In genomic region chr3:149589332-149589731, GRCh38 we compare ENCODE assay signal across 15 cellular contexts.
DNase-seq lines count a peak whose midpoint lies in the region; ATAC-seq and TF ChIP-seq lines count a peak whose summit lies in the region.
"Had no signal": no experiment of that assay in that cellular context is flagged by ENCODE, and none has a peak within 500 bp of the region (broad histone marks: within the 10 kb centered on the region; RNA-seq: fewer than 3 reads in every experiment).

No MANE protein-coding gene starts in this region.

- H3K27me3 ChIP-seq in PC-9 (ENCODE audit: insufficient read depth, low read depth), result no peaks in the 10 kb centered on the region
- no peaks in the 10 kb centered on the region for H3K27me3 ChIP-seq in osteoblast (ENCODE audit: insufficient read depth, low read length)

- H3F3A ChIP-seq in PC-9 (ENCODE audit: insufficient read depth, low read depth), result peaks cover 29% of the 10 kb centered on the region

- CTCF ChIA-PET in PC-9 (lab: Charles Lee), result no interaction called here
- CTCF ChIA-PET in activated CD4-positive, alpha-beta T cell treated with anti-CD3 and anti-CD28 coated beads, Interleukin-2, amount 10 ng/mL, durations not matched to agents 7 days and 5 days (lab: Charles Lee), result interaction anchor here (1.3 kb wide), 1 partner anchor 10 kb away, joined by 3 read pairs; no protein-coding TSS in a partner anchor

- no peaks in the 10 kb centered on the region for H3K9me3 Mint-ChIP-seq in activated CD4-positive, alpha-beta T cell treated with anti-CD3 and anti-CD28 coated beads, Interleukin-2, amount 10 ng/mL, durations not matched to agents 7 days and 5 days
- no peaks in the 10 kb centered on the region for H3K9me3 Mint-ChIP-seq in natural killer cell treated with Interleukin-12 subunit alpha and Interleukin-12 subunit beta and Interleukin-15 and Interleukin-18, amount 100 ng/mL, for 72 hours
- H3K9me3 Mint-ChIP-seq: activated T-helper 2 cell treated with anti-CD3 and anti-CD28 coated beads, Interferon-gamma antibody, Interleukin-2, Interleukin-4, amounts not matched to agents 10 μg/mL and 5 μg/mL and 100 μg/mL, durations not matched to agents 14 hours and 24 hours and 36 hours; dendritic cell treated with granulocyte-macrophage colony-stimulating factor and Interleukin-4, amounts not matched to agents 40 ng/mL and 50 ng/mL, for 4 days; naive thymus-derived CD8-positive, alpha-beta T cell had no signal

- DNase-seq in GM04504 (ENCODE audit: low read depth), result peak; percentile 47
- DNase-seq in PC-9, result no peak
- no peak for DNase-seq in epithelial cell of prostate (ENCODE audit: low read depth, low spot score)
- DNase-seq in osteoblast (ENCODE audit: insufficient read length, low spot score, missing footprints), result no peak
- no peak for DNase-seq in caudate nucleus (lab: John Stamatoyannopoulos, UW)
- DNase-seq in ecto neural progenitor cell (ENCODE audit: low spot score), result no peak
- no peak for DNase-seq in activated CD4-positive, alpha-beta T cell treated with anti-CD3 and anti-CD28 coated beads, Interleukin-2, amount 10 ng/mL, durations not matched to agents 7 days and 5 days
- DNase-seq in natural killer cell treated with Interleukin-12 subunit alpha and Interleukin-12 subunit beta and Interleukin-15 and Interleukin-18, amount 100 ng/mL, for 72 hours (ENCODE audit: low spot score), result no peak
- DNase-seq: activated CD4-positive, CD25-positive, alpha-beta regulatory T cell treated with anti-CD3 and anti-CD28 coated beads, Interleukin-2, amount 50 U/mL, for 72 hours; Caco-2; naive thymus-derived CD8-positive, alpha-beta T cell; stimulated activated CD4-positive, alpha-beta T cell treated with anti-CD3 and anti-CD28 coated beads, Interleukin-4, amount 100 ng/mL, for 24 hours; substantia nigra had no signal

- H3K4me3 ChIP-seq in PC-9, result no peak overlapping the region
- no peak overlapping the region for H3K4me3 ChIP-seq in osteoblast (ENCODE audit: insufficient read depth, low read length)

- no peaks in the 10 kb centered on the region for H4K20me1 ChIP-seq in PC-9 (ENCODE audit: insufficient read depth)
- peaks cover 35% of the 10 kb centered on the region for H4K20me1 ChIP-seq in osteoblast (ENCODE audit: insufficient read depth, low read length)

- no peak overlapping the region for H3K27ac Mint-ChIP-seq in activated CD4-positive, alpha-beta T cell treated with anti-CD3 and anti-CD28 coated beads, Interleukin-2, amount 10 ng/mL, durations not matched to agents 7 days and 5 days
- no peak overlapping the region for H3K27ac Mint-ChIP-seq in natural killer cell treated with Interleukin-12 subunit alpha and Interleukin-12 subunit beta and Interleukin-15 and Interleukin-18, amount 100 ng/mL, for 72 hours
- H3K27ac Mint-ChIP-seq: activated T-helper 2 cell treated with anti-CD3 and anti-CD28 coated beads, Interferon-gamma antibody, Interleukin-2, Interleukin-4, amounts not matched to agents 10 μg/mL and 5 μg/mL and 100 μg/mL, durations not matched to agents 14 hours and 24 hours and 36 hours; dendritic cell treated with granulocyte-macrophage colony-stimulating factor and Interleukin-4, amounts not matched to agents 40 ng/mL and 50 ng/mL, for 4 days; naive thymus-derived CD8-positive, alpha-beta T cell had no signal

- H3K27ac ChIP-seq in PC-9 (0 out of 2 replicates have a peak overlapping the region, but pooled peaks have one; percentile 7), epithelial cell of prostate (peak overlapping the region; percentile 36), osteoblast (ENCODE audit: low read depth, low read length) (peak overlapping the region; percentile 74), caudate nucleus (ENCODE audit: low read depth, low read length) (no peak overlapping the region)

- intact Hi-C loops in PC-9 (cut with micrococcal nuclease; ENCODE audit: unreplicated experiment), result no loop called here

- ATAC-seq in natural killer cell treated with Interleukin-12 subunit alpha and Interleukin-12 subunit beta and Interleukin-15 and Interleukin-18, amount 100 ng/mL, for 72 hours, result no peak
- ATAC-seq: naive thymus-derived CD8-positive, alpha-beta T cell had no signal

- H3K79me2 ChIP-seq in PC-9 (ENCODE audit: low read depth), result peaks cover 79% of the 10 kb centered on the region
- H3K79me2 ChIP-seq in osteoblast (ENCODE audit: insufficient read depth, low read length), result peaks cover 96% of the 10 kb centered on the region

- H3K9me3 ChIP-seq in PC-9 (ENCODE audit: insufficient read depth, low read depth) (no peaks in the 10 kb centered on the region), osteoblast (ENCODE audit: low read depth, low read length) (no peaks in the 10 kb centered on the region)
- H3K9me3 ChIP-seq: Caco-2 had no signal

- no peaks in the 10 kb centered on the region for H3K36me3 Mint-ChIP-seq in activated CD4-positive, alpha-beta T cell treated with anti-CD3 and anti-CD28 coated beads, Interleukin-2, amount 10 ng/mL, durations not matched to agents 7 days and 5 days (ENCODE audit: low read depth)
- no peaks in the 10 kb centered on the region for H3K36me3 Mint-ChIP-seq in natural killer cell treated with Interleukin-12 subunit alpha and Interleukin-12 subunit beta and Interleukin-15 and Interleukin-18, amount 100 ng/mL, for 72 hours
- H3K36me3 Mint-ChIP-seq: naive thymus-derived CD8-positive, alpha-beta T cell had no signal

- H3K27me3 Mint-ChIP-seq in activated CD4-positive, alpha-beta T cell treated with anti-CD3 and anti-CD28 coated beads, Interleukin-2, amount 10 ng/mL, durations not matched to agents 7 days and 5 days, result peaks cover 36% of the 10 kb centered on the region
- peaks cover 5 to 8% of the 10 kb centered on the region in 2 donors for H3K27me3 Mint-ChIP-seq in natural killer cell treated with Interleukin-12 subunit alpha and Interleukin-12 subunit beta and Interleukin-15 and Interleukin-18, amount 100 ng/mL, for 72 hours

- no peaks in the 10 kb centered on the region for H3K4me1 Mint-ChIP-seq in activated CD4-positive, alpha-beta T cell treated with anti-CD3 and anti-CD28 coated beads, Interleukin-2, amount 10 ng/mL, durations not matched to agents 7 days and 5 days
- H3K4me1 Mint-ChIP-seq in natural killer cell treated with Interleukin-12 subunit alpha and Interleukin-12 subunit beta and Interleukin-15 and Interleukin-18, amount 100 ng/mL, for 72 hours (ENCODE audit: low read depth in 2 of 2), result peaks cover 0 to 5% of the 10 kb centered on the region in 2 donors

- H3K4me3 Mint-ChIP-seq in activated CD4-positive, alpha-beta T cell treated with anti-CD3 and anti-CD28 coated beads, Interleukin-2, amount 10 ng/mL, durations not matched to agents 7 days and 5 days, result no peak overlapping the region
- H3K4me3 Mint-ChIP-seq in natural killer cell treated with Interleukin-12 subunit alpha and Interleukin-12 subunit beta and Interleukin-15 and Interleukin-18, amount 100 ng/mL, for 72 hours, result no peak overlapping the region
- H3K4me3 Mint-ChIP-seq: dendritic cell treated with granulocyte-macrophage colony-stimulating factor and Interleukin-4, amounts not matched to agents 40 ng/mL and 50 ng/mL, for 4 days; naive thymus-derived CD8-positive, alpha-beta T cell had no signal

- POLR2A ChIA-PET in PC-9 (lab: Charles Lee; ENCODE audit: unreplicated experiment), result no interaction called here
- POLR2A ChIA-PET in activated CD4-positive, alpha-beta T cell treated with anti-CD3 and anti-CD28 coated beads, Interleukin-2, amount 10 ng/mL, durations not matched to agents 7 days and 5 days (lab: Charles Lee), result no interaction called here

- H3K4me2 ChIP-seq in PC-9 (no peak overlapping the region), osteoblast (ENCODE audit: insufficient read depth, low read length) (peak overlapping the region; percentile 41)

- TF ChIP-seq CTCF in PC-9 (conservative IDR thresholded peaks at IDR 0.05) (no peak), osteoblast (IDR thresholded peaks at IDR 0.05; ENCODE audit: extremely low read depth, low read depth, low read length) (no peak)

- H3K36me3 ChIP-seq in PC-9 (ENCODE audit: low read depth) (no peaks in the 10 kb centered on the region), osteoblast (ENCODE audit: insufficient read depth, low read length) (no peaks in the 10 kb centered on the region)

- no TSS peak for BruUV-seq in PC-9 (replicated peaks; lab: Mats Ljungman, UMichigan)

- H2AFZ ChIP-seq in PC-9, result no peak overlapping the region
- no peak overlapping the region for H2AFZ ChIP-seq in osteoblast (ENCODE audit: low read length)

- H3K4me1 ChIP-seq in PC-9 (replicated peaks; ENCODE audit: insufficient read depth), result peaks cover 44% of the 10 kb centered on the region
- H3K4me1 ChIP-seq in osteoblast (ENCODE audit: insufficient read depth, low read length), result peaks cover 45% of the 10 kb centered on the region
- H3K4me1 ChIP-seq: Caco-2 had no signal

- H3K9me2 ChIP-seq in PC-9 (ENCODE audit: insufficient read depth), result no peaks in the 10 kb centered on the region
